8 cellular contexts compared by ENCODE assay signal in genomic region chr14:74084277-74085046, GRCh38. TPM values are rescaled to one million over a fixed set of nuclear protein-coding genes. Genes with fewer than 3 reads are reported as not detected.
DNase-seq lines count a peak whose midpoint lies in the region; ATAC-seq, FAIRE-seq and TF ChIP-seq lines count a peak whose summit lies in the region.

ALDH6A1 (minus strand) TSS chr14:74084453; CDS start chr14:74084394, 59 bp downstream.
A gene with protein sequence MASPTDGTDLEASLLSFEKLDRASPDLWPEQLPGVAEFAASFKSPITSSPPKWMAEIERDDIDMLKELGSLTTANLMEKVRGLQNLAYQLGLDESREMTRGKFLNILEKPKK (plus strand): TSS chr14:74084956. CDS start chr14:74084975, 19 bp downstream.

- TF ChIP-seq POLR2A in GM12891 (IDR thresholded peaks at IDR 0.05; ENCODE audit: low read depth, low read length): peak; percentile 69; the same call in 1 of the 2 replicates
- TF ChIP-seq POLR2A in tibial nerve (IDR thresholded peaks at IDR 0.05): peak; percentile 98 to 99

- H3K9ac ChIP-seq in adipocyte (ENCODE audit: low read length) (peak within 1 kb of the TSS; percentile 89), parathyroid adenoma (peak within 1 kb of the TSS; percentile 51)

- H2AFZ ChIP-seq in parathyroid adenoma: peak within 1 kb of the TSS; percentile 90

- DNase-seq in GM12891 (ENCODE audit: insufficient read length, low spot score): peak; percentile 98
- peak; percentile 100 for DNase-seq in NCI-H1436 (lab: John Stamatoyannopoulos, UW)
- DNase-seq in T follicular helper cell (ENCODE audit: low read depth): peak; percentile 100
- peak; percentile 100 for DNase-seq in adipocyte (ENCODE audit: low read depth)
- DNase-seq in cardiac muscle cell (ENCODE audit: low read depth in 1 of 2, low spot score in 1 of 2): peak; percentile 99 to 100
- DNase-seq in tibial nerve (ENCODE audit: low spot score in 2 of 2): peak; percentile 100

- peak; percentile 96 to 99 for TF ChIP-seq EP300 in tibial nerve (IDR thresholded peaks at IDR 0.05)

- TF ChIP-seq CTCF in cardiac muscle cell (IDR thresholded peaks at IDR 0.05; ENCODE audit: low read depth, low read length) (no peak), parathyroid adenoma (IDR thresholded peaks at IDR 0.05) (peak; percentile 14), tibial nerve (IDR thresholded peaks at IDR 0.05) (peak in 2 of 5 experiments; percentile 52 to 59)

- peak within 1 kb of the TSS; percentile 91 for H3K27ac ChIP-seq in cardiac muscle cell
- peak within 1 kb of the TSS; percentile 60 for H3K27ac ChIP-seq in parathyroid adenoma
- H3K27ac ChIP-seq in tibial nerve: peak within 1 kb of the TSS; percentile 95 to 100 (median 98)

- H3K4me2 ChIP-seq in parathyroid adenoma (ENCODE audit: low read length): peak within 1 kb of the TSS; percentile 96

- peak; percentile 97 for FAIRE-seq in GM12891 (lab: Jason Lieb, UNC)

- peak; percentile 91 for ATAC-seq in HG02840 (IDR thresholded peaks at IDR 0.05; ENCODE audit: low FRiP score, unreplicated experiment)

- H3K4me3 ChIP-seq in adipocyte (ENCODE audit: low read length) (peak within 1 kb of the TSS; percentile 94), cardiac muscle cell (peak within 1 kb of the TSS; percentile 83), parathyroid adenoma (ENCODE audit: low read depth, low read length) (peak within 1 kb of the TSS; percentile 97), tibial nerve (peak within 1 kb of the TSS; percentile 77 to 98 (median 83))

- H3K36me3 ChIP-seq in adipocyte (ENCODE audit: control insufficient read depth, insufficient read depth, low read length, severe bottlenecking) (no peaks in the 10 kb centered on the region), cardiac muscle cell (no peaks in the 10 kb centered on the region), parathyroid adenoma (ENCODE audit: control insufficient read depth, insufficient read depth, low read length) (no peaks in the 10 kb centered on the region), tibial nerve (no peaks in the 10 kb centered on the region)

- H3K27me3 ChIP-seq in adipocyte (replicated peaks; ENCODE audit: control insufficient read depth, insufficient read depth, low read length) (no peaks in the 10 kb centered on the region), cardiac muscle cell (no peaks in the 10 kb centered on the region), parathyroid adenoma (ENCODE audit: control insufficient read depth, insufficient read depth, low read length) (no peaks in the 10 kb centered on the region), tibial nerve (no peaks in the 10 kb centered on the region)

- H3K4me1 ChIP-seq in adipocyte (ENCODE audit: control insufficient read depth, insufficient read depth, low read length) (peaks cover 22% of the 10 kb centered on the region), cardiac muscle cell (ENCODE audit: low read depth) (no peaks in the 10 kb centered on the region), parathyroid adenoma (peaks cover 3% of the 10 kb centered on the region), tibial nerve (peaks cover 0 to 47% (median 19%) of the 10 kb centered on the region in 4 donors)

- H3K9me3 ChIP-seq in adipocyte (ENCODE audit: control insufficient read depth, low read length) (no peaks in the 10 kb centered on the region), cardiac muscle cell (ENCODE audit: low read depth) (no peaks in the 10 kb centered on the region), parathyroid adenoma (ENCODE audit: control insufficient read depth, low read length) (no peaks in the 10 kb centered on the region), tibial nerve (no peaks in the 10 kb centered on the region)

- H3K79me2 ChIP-seq in parathyroid adenoma: peaks cover 3% of the 10 kb centered on the region

- 0 to 1% methylated on average over 34 to 44 of the region's 46 CpGs for WGBS in tibial nerve, 2 donors

TF ChIP-seq in GM12891, 5 proteins besides CTCF, POLR2A, EP300 and RAD21:
- TF ChIP-seq TAF1 (IDR thresholded peaks at IDR 0.05; ENCODE audit: low read depth, low read length) (peak; percentile 84), POLR2AphosphoS5 (IDR thresholded peaks at IDR 0.05; ENCODE audit: low read depth, low read length) (0 out of 2 replicates have a peak, but pooled peaks have one; percentile 45), PAX5 (IDR thresholded peaks at IDR 0.05; ENCODE audit: insufficient read depth, low read length, severe bottlenecking) (no peak), POU2F2 (IDR thresholded peaks at IDR 0.05; ENCODE audit: low read depth, low read length) (no peak), SPI1 (IDR thresholded peaks at IDR 0.05; ENCODE audit: low read depth, low read length) (0 out of 2 replicates have a peak, but pooled peaks have one; percentile 13)

RNA-seq across cellular contexts. Expression of gene ALDH6A1, which starts in this region (rescaled TPM):
- 5.8 TPM for polyA plus RNA-seq in GM12891 (2012; ENCODE audit: low read depth, missing spikeins)
- total RNA-seq in cardiac muscle cell: 43.0 and 55.5 TPM in 2 replicates
- polyA plus RNA-seq in cardiac muscle cell: 53.7 and 95.8 TPM in 2 replicates
- 10 to 100 TPM; 40.5 to 95.7 (median 75.3) TPM for total RNA-seq in tibial nerve

RNA-seq across cellular contexts. Expression of the second gene that starts in this region (rescaled TPM):
- 5.3 TPM for polyA plus RNA-seq in GM12891 (2012; ENCODE audit: low read depth, missing spikeins)
- 7.0 and 8.1 TPM in 2 replicates for total RNA-seq in cardiac muscle cell
- 12.6 and 14.4 TPM in 2 replicates for polyA plus RNA-seq in cardiac muscle cell
- 10 to 100 TPM; 10.2 to 15.7 (median 12.7) TPM for total RNA-seq in tibial nerve

Comparison
In these comparisons a context has a peak if more than half of its experiments do, and no peak if none do; other contexts are left out.
1. Peak in every context shown above with its lines: DNase-seq, ATAC-seq, H3K4me3 ChIP-seq and H3K27ac ChIP-seq.